Comparison of ENCODE assay signal across 8 cellular contexts in genomic region chr19:982567-983170, GRCh38. TPM values are rescaled to one million over a fixed set of nuclear protein-coding genes. Genes with fewer than 3 reads are reported as not detected.
DNase-seq lines count a peak whose midpoint lies in the region; ATAC-seq and TF ChIP-seq lines count a peak whose summit lies in the region.

No MANE protein-coding gene starts in this region.

- peaks cover 4% of the 10 kb centered on the region; the same call in 1 of the 2 replicates for H3K36me3 ChIP-seq in Panc1 (ENCODE audit: control insufficient read depth, insufficient read depth, low read length)
- H3K36me3 ChIP-seq in osteoblast (ENCODE audit: insufficient read depth, low read length), result peaks cover 13% of the 10 kb centered on the region

- CTCF ChIA-PET in Panc1 (lab: Charles Lee), result no interaction called here

- no peaks in the 10 kb centered on the region for H3K27me3 ChIP-seq in Panc1 (ENCODE audit: control insufficient read depth, insufficient read depth, low read length)
- H3K27me3 ChIP-seq in osteoblast (ENCODE audit: insufficient read depth, low read length), result no peaks in the 10 kb centered on the region

- intact Hi-C loops in Panc1 (cut with micrococcal nuclease; ENCODE audit: unreplicated experiment), result loop anchor here (2.0 kb wide), 1 partner anchor 60 kb away; no protein-coding TSS in a partner anchor

- POLR2A ChIA-PET in Panc1 (lab: Charles Lee), result no interaction called here

- H3K27ac ChIP-seq in Panc1 (ENCODE audit: low read length) (peak overlapping the region; percentile 46), osteoblast (ENCODE audit: low read depth, low read length) (peak overlapping the region; percentile 2), temporal lobe (ENCODE audit: low read depth, low read length) (peak overlapping the region; percentile 36)

- H2AFZ ChIP-seq in osteoblast (ENCODE audit: low read length), result peak overlapping the region; percentile 83

- no peaks in the 10 kb centered on the region for H3K9me3 ChIP-seq in Panc1 (ENCODE audit: control insufficient read depth, insufficient read depth, low read depth, low read length)
- H3K9me3 ChIP-seq in osteoblast (ENCODE audit: low read depth, low read length), result no peaks in the 10 kb centered on the region

- H3K4me2 ChIP-seq in osteoblast (ENCODE audit: insufficient read depth, low read length), result peak overlapping the region; percentile 84

- H3K4me1 ChIP-seq in Panc1 (ENCODE audit: control insufficient read depth, insufficient read depth, low read length) (peaks cover 11% of the 10 kb centered on the region), osteoblast (ENCODE audit: insufficient read depth, low read length) (peaks cover 11% of the 10 kb centered on the region)

- no TSS peak for BruUV-seq in Panc1 (replicated peaks; lab: Mats Ljungman, UMichigan)

- peak; percentile 93 for TF ChIP-seq CTCF in Panc1 (IDR thresholded peaks at IDR 0.05)
- peak; percentile 58 for TF ChIP-seq CTCF in osteoblast (IDR thresholded peaks at IDR 0.05; ENCODE audit: extremely low read depth, low read depth, low read length)

- peak; percentile 71 for DNase-seq in NCI-H2196 (lab: John Stamatoyannopoulos, UW; ENCODE audit: unreplicated experiment)
- DNase-seq in NCI-H2196 treated with DMSO at 0.1 percent for 48 hours (lab: John Stamatoyannopoulos, UW; ENCODE audit: unreplicated experiment), result no peak
- DNase-seq in Panc1 (ENCODE audit: low read depth, low spot score), result no peak
- peak; percentile 62 for DNase-seq in activated effector memory CD4-positive, alpha-beta T cell treated with Interleukin-2 at 50 U/mL for 16 hours
- DNase-seq in foreskin melanocyte, result peak; percentile 59
- DNase-seq in osteoblast (ENCODE audit: insufficient read length, low spot score, missing footprints), result peak; percentile 100

- H4K20me1 ChIP-seq in osteoblast (ENCODE audit: insufficient read depth, low read length), result peaks cover 5% of the 10 kb centered on the region

- ATAC-seq in HG03442 (IDR thresholded peaks at IDR 0.05; ENCODE audit: unreplicated experiment), result peak; percentile 40
- peak; percentile 87 for ATAC-seq in Panc1

- peaks cover 18% of the 10 kb centered on the region for H3K79me2 ChIP-seq in osteoblast (ENCODE audit: insufficient read depth, low read length)

- H3K4me3 ChIP-seq in Panc1 (ENCODE audit: low read depth in 2 of 2, low read length in 2 of 2), result peak overlapping the region; percentile 29 to 41
- peak overlapping the region; percentile 70 for H3K4me3 ChIP-seq in osteoblast (ENCODE audit: insufficient read depth, low read length)

- in situ Hi-C loops in Panc1 (cut with HindIII; ENCODE audit: low pct_unique_long_range_greater_than_20kb, low sequenced_read_pairs), result no loop called here

RNA-seq across cellular contexts. Expression of gene WDR18, which starts 1.5 kb away (rescaled TPM):
- total RNA-seq in Panc1 (2021; ENCODE audit: unreplicated experiment), result 44.0 TPM
- polyA plus RNA-seq in Panc1 (2012; ENCODE audit: insufficient read length), result 79.2 TPM
- 45.6 and 46.6 TPM in 2 replicates for total RNA-seq in osteoblast
- total RNA-seq in temporal lobe, result 35.9 TPM

RNA-seq across cellular contexts. Expression of gene GRIN3B, which starts 17.6 kb away (rescaled TPM):
- total RNA-seq in Panc1 (2021; ENCODE audit: unreplicated experiment) (4.6 TPM), osteoblast (not detected in 2 replicates), temporal lobe (under 0.01 TPM)
- 14.8 TPM for polyA plus RNA-seq in Panc1 (2012; ENCODE audit: insufficient read length)

RNA-seq across cellular contexts. Expression of gene TMEM259, which starts 38.3 kb away (rescaled TPM):
- total RNA-seq in Panc1 (2021; ENCODE audit: unreplicated experiment) (193 TPM), osteoblast (74.0 and 84.0 TPM in 2 replicates), temporal lobe (30.2 TPM)
- 263 TPM for polyA plus RNA-seq in Panc1 (2012; ENCODE audit: insufficient read length)

RNA-seq across cellular contexts. Expression of gene RNU6-2, which starts 38.7 kb away (rescaled TPM):
- total RNA-seq in Panc1 (2021; ENCODE audit: unreplicated experiment), result not detected
- polyA plus RNA-seq in Panc1 (2012; ENCODE audit: insufficient read length), result not detected
- not detected in 2 replicates for total RNA-seq in osteoblast
- total RNA-seq in temporal lobe, result not detected

RNA-seq across cellular contexts. Expression of gene CNN2, which starts 43.7 kb away (rescaled TPM):
- total RNA-seq in Panc1 (2021; ENCODE audit: unreplicated experiment), result 203 TPM
- 201 TPM for polyA plus RNA-seq in Panc1 (2012; ENCODE audit: insufficient read length)
- total RNA-seq in osteoblast, result 537 and 594 TPM in 2 replicates
- total RNA-seq in temporal lobe, result 4.4 TPM

Comparison
In these comparisons a context has a peak if more than half of its experiments do, and no peak if none do; other contexts are left out.
1. DNase-seq: peak in NCI-H2196 (single experiment), activated effector memory CD4-positive, alpha-beta T cell treated with Interleukin-2 at 50 U/mL for 16 hours (single experiment), foreskin melanocyte (single experiment) and osteoblast (single experiment); none in NCI-H2196 treated with DMSO at 0.1 percent for 48 hours (single experiment) and Panc1 (single experiment).
2. Peak in every context shown above with its lines, with median percentiles within 50 percentile points of each other: H3K27ac ChIP-seq.